In genomic region chr3:154022603-154023002, GRCh38 we compare ENCODE assay signal across 20 cellular contexts.
A peak's percentile ranks its signal among the peaks of the same experiment; 100 is the strongest.
DNase-seq lines count a peak whose midpoint lies in the region; ATAC-seq lines count a peak whose summit lies in the region.
"Had no signal": no experiment of that assay in that cellular context is flagged by ENCODE, and none has a peak within 500 bp of the region (broad histone marks: within the 10 kb centered on the region; RNA-seq: fewer than 3 reads in every experiment).

No MANE protein-coding gene starts in this region.

- ATAC-seq in GM21825 (IDR thresholded peaks at IDR 0.05; ENCODE audit: unreplicated experiment), result no peak
- ATAC-seq: activated CD8-positive, alpha-beta T cell treated with anti-CD3 and anti-CD28 coated beads, Interleukin-2, amount 10 ng/mL, durations not matched to agents 7 days and 5 days; naive thymus-derived CD4-positive, alpha-beta T cell had no signal

- DNase-seq in DMS53 (lab: John Stamatoyannopoulos, UW), result peak; percentile 81
- DNase-seq in SK-MEL-5 (ENCODE audit: low read depth, low spot score), result peak; percentile 97
- DNase-seq in foreskin melanocyte, result peak; percentile 96
- peak; percentile 89 for DNase-seq in pons (ENCODE audit: low spot score)
- no peak for DNase-seq in activated CD4-positive, CD25-positive, alpha-beta regulatory T cell treated with anti-CD3 and anti-CD28 coated beads, Interleukin-2, amount 50 U/mL, for 72 hours
- DNase-seq in NCI-H524 treated with DMSO at 0.1 percent for 48 hours (lab: John Stamatoyannopoulos, UW), result no peak
- DNase-seq: activated CD4-positive, CD25-positive, alpha-beta regulatory T cell; activated CD8-positive, alpha-beta T cell treated with anti-CD3 and anti-CD28 coated beads, Interleukin-2, amount 10 ng/mL, durations not matched to agents 7 days and 5 days; activated naive CD4-positive, alpha-beta T cell treated with anti-CD3 and anti-CD28 coated beads, Interleukin-2, amount 10 ng/mL, durations not matched to agents 7 days and 5 days; activated T-cell treated with anti-CD3 and anti-CD28 coated beads, Interleukin-2, amount 50 U/mL, for 24 hours; CD4-positive, alpha-beta T cell; DMS153; effector memory CD4-positive, alpha-beta T cell; GF-D8; islet precursor cell; naive thymus-derived CD4-positive, alpha-beta T cell; NCI-H146; RPMI8226; T1000 had no signal

- in situ Hi-C loops in SK-MEL-5 (cut with HindIII; ENCODE audit: low pct_unique_long_range_greater_than_20kb, low sequenced_read_pairs), result no loop called here

Comparison
In these comparisons a context has a peak if more than half of its experiments do, and no peak if none do; other contexts are left out.
1. DNase-seq: peak in DMS53 (single experiment), SK-MEL-5 (single experiment), foreskin melanocyte (single experiment) and pons (single experiment); none in activated CD4-positive, CD25-positive, alpha-beta regulatory T cell treated with anti-CD3 and anti-CD28 coated beads, Interleukin-2, amount 50 U/mL, for 72 hours (single experiment) and NCI-H524 treated with DMSO at 0.1 percent for 48 hours (single experiment).